In the genomic region with DNA sequence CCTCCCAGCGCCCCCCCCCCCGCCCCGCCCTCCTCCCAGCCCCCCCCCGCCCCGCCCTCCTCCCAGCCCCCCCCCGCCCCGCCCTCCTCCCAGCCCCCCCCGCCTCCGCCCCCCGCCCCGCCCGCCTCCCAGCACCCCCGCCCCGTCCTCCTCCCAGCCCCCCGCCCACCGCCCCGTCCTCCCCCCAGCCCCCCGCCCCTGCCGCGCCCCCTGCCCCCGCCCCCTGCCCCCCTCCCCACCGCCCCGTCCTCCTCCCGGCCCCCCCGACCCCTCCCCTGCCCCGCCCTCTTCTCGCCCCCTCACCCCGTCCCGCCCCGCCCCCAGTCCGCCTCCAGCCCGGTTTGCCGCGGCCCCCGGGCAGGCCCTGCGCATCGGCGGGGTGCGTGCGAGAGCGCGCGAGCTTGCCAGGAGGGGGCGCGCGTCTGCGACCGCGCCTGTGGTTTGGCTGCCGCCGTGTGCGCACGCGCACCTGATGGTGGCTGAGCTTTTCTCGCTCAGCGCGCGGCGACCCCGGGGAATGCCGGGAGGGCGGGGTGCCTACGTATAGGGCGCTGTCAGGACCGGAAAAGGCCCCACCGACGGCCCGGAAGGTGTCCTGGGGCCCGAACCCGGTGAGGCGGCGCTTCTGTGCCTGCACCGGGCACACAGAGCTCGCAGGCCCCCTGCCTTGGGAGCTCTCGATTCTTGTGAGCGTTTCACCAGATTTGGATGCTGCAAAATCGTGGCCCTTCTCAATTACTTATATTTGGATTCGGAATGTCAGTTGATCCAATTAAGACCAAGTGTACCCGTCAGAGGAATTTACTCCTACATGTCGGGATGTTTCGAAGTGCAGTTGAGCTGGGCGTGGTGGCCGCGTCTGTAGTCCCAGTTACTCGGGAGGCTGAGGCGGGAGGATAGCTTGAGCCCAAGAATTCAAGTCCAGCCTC, we compare ENCODE assay signal across 8 cellular contexts.
DNase-seq lines count a peak whose midpoint lies in the region; ATAC-seq and TF ChIP-seq lines count a peak whose summit lies in the region.

No MANE protein-coding gene starts in this region.

- ATAC-seq in GM18519 (IDR thresholded peaks at IDR 0.05; ENCODE audit: low FRiP score, unreplicated experiment) (peak; percentile 82), HG03039 (IDR thresholded peaks at IDR 0.05; ENCODE audit: unreplicated experiment) (peak; percentile 74)

- peak overlapping the region; percentile 61 for H3K4me3 ChIP-seq in retinal pigment epithelial cell (ENCODE audit: low read length)

- peak; percentile 46 for TF ChIP-seq CTCF in retinal pigment epithelial cell (conservative IDR thresholded peaks at IDR 0.05; ENCODE audit: low read depth, low read length)

- DNase-seq in 8988T (peak; percentile 91), NCI-H2029 treated with DMSO at 0.1 percent for 48 hours (lab: John Stamatoyannopoulos, UW) (peak; percentile 71), T-helper 9 cell (peak; percentile 91), astrocyte of the hippocampus (ENCODE audit: low read depth, low spot score) (peak; percentile 99), hypothalamus (lab: John Stamatoyannopoulos, UW) (peak; percentile 59 to 95 (median 89)), retinal pigment epithelial cell (ENCODE audit: low read depth) (peak; percentile 72)

Comparison
In these comparisons a context has a peak if more than half of its experiments do, and no peak if none do; other contexts are left out.
1. Peak in every context shown above with its lines: DNase-seq, ATAC-seq and H3K4me3 ChIP-seq.